In the genomic region with DNA sequence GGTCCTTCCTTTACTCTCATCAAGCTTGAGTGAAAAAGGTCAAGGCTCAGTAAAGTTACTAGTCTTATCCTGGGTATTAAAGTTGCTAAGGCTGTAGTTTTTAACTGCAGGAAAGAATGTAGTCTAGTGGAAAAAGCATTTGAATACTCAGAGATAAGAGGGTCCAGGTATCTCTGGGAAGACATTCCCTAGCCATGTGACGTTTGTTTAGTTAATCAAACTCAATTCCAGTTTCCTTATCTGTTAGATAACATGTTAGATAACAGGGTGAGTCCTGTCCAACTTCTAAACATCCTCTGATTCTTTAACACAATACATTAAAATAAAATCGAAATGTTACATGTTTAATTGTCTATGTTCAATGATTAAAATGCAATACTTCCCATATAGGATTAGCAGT, we compare ENCODE assay signal across 17 cellular contexts.
DNase-seq lines count a peak whose midpoint lies in the region; ATAC-seq, FAIRE-seq and TF ChIP-seq lines count a peak whose summit lies in the region.
"Had no signal": no experiment of that assay in that cellular context is flagged by ENCODE, and none has a peak within 500 bp of the region (broad histone marks: within the 10 kb centered on the region; RNA-seq: fewer than 3 reads in every experiment).

No MANE protein-coding gene starts in this region.

- peaks cover 49% of the 10 kb centered on the region for H3K4me1 ChIP-seq in A549
- H3K4me1 ChIP-seq in GM23338 (ENCODE audit: insufficient read depth) = no peaks in the 10 kb centered on the region
- peaks cover 12% of the 10 kb centered on the region for H3K4me1 ChIP-seq in hepatocyte (ENCODE audit: insufficient read depth)
- no peaks in the 10 kb centered on the region for H3K4me1 ChIP-seq in body of pancreas

- H3K4me3 Mint-ChIP-seq in GM23338 = no peak overlapping the region
- H3K4me3 Mint-ChIP-seq: CD4-positive, alpha-beta memory T cell; H9 had no signal

- H3K27ac Mint-ChIP-seq in GM23338 = no peak overlapping the region
- H3K27ac Mint-ChIP-seq: CD4-positive, alpha-beta memory T cell; H9 had no signal

- no peak for TF ChIP-seq RAD21 in A549 (conservative IDR thresholded peaks at IDR 0.05 in 1 of 2, IDR thresholded peaks at IDR 0.05 in 1 of 2)

- peak overlapping the region in 1 of 2 experiments; percentile 30; a peak in 1 of 6 replicates for H3K27ac ChIP-seq in A549
- H3K27ac ChIP-seq in GM23338 (ENCODE audit: low read depth) = no peak overlapping the region
- H3K27ac ChIP-seq in hepatocyte = peak overlapping the region; percentile 38
- H3K27ac ChIP-seq in body of pancreas = no peak overlapping the region
- H3K27ac ChIP-seq: GM23248 had no signal

- TF ChIP-seq CTCF in A549 (IDR thresholded peaks at IDR 0.05) (no peak), GM23338 (conservative IDR thresholded peaks at IDR 0.05; ENCODE audit: low read depth in 2 of 2) (no peak), hepatocyte (IDR thresholded peaks at IDR 0.05; ENCODE audit: poor library complexity) (no peak), body of pancreas (IDR thresholded peaks at IDR 0.05) (no peak)

- WGBS in A549 (ENCODE audit: missing lambda C conversion rate) = 11% methylated on average over 2 of the region's 2 CpGs
- 8% methylated on average over 2 of the region's 2 CpGs for WGBS in hepatocyte (ENCODE audit: low lambda C conversion rate, missing lambda C conversion rate)
- 6 to 8% methylated on average over 2 of the region's 2 CpGs for WGBS in body of pancreas, 2 donors

- no peak for TF ChIP-seq POLR2A in A549 (IDR thresholded peaks at IDR 0.05; ENCODE audit: low read length)
- TF ChIP-seq POLR2A in body of pancreas (IDR thresholded peaks at IDR 0.05) = no peak

- no peak overlapping the region for H3K4me3 ChIP-seq in A549
- no peak overlapping the region for H3K4me3 ChIP-seq in GM23338
- H3K4me3 ChIP-seq in hepatocyte = no peak overlapping the region
- no peak overlapping the region for H3K4me3 ChIP-seq in body of pancreas
- H3K4me3 ChIP-seq: GM23248 had no signal

- 0 out of 2 replicates have a peak, but pooled peaks cover 5% of the 10 kb centered on the region for H3K9me2 ChIP-seq in GM23338 (ENCODE audit: insufficient read depth)
- H3K9me2 ChIP-seq in hepatocyte (replicated peaks; ENCODE audit: insufficient read depth) = no peaks in the 10 kb centered on the region

- H3K4me2 ChIP-seq in A549 (peak overlapping the region; percentile 56), GM23338 (no peak overlapping the region), hepatocyte (peak overlapping the region; percentile 24)

- no peaks in the 10 kb centered on the region for H3K79me2 ChIP-seq in GM23338 (replicated peaks; ENCODE audit: insufficient read depth)
- H3K79me2 ChIP-seq in hepatocyte = no peaks in the 10 kb centered on the region

- no peaks in the 10 kb centered on the region for H3K9me3 Mint-ChIP-seq in GM23338
- H3K9me3 Mint-ChIP-seq: H9 had no signal

- ATAC-seq in A549 = peak in 1 of 2 experiments; percentile 30; a peak in 3 of 6 replicates
- ATAC-seq in GM23338 = no peak
- ATAC-seq in GM21526 (IDR thresholded peaks at IDR 0.05; ENCODE audit: low FRiP score, unreplicated experiment) = no peak
- ATAC-seq in body of pancreas = no peak
- no peak for ATAC-seq in HG03354 (IDR thresholded peaks at IDR 0.05; ENCODE audit: poor library complexity, severe bottlenecking, unreplicated experiment)
- ATAC-seq: HCT116 had no signal

- H3K36me3 Mint-ChIP-seq in GM23338 (ENCODE audit: low read depth) = no peaks in the 10 kb centered on the region
- H3K36me3 Mint-ChIP-seq: CD4-positive, alpha-beta memory T cell had no signal

- POLR2A ChIA-PET in A549 (lab: Yijun Ruan, JAX) = no interaction called here

- CTCF ChIA-PET in A549 (lab: Yijun Ruan, JAX) = no interaction called here

- no peaks in the 10 kb centered on the region for H3K27me3 Mint-ChIP-seq in GM23338 (ENCODE audit: insufficient read depth, low read depth, poor library complexity)
- H3K27me3 Mint-ChIP-seq: CD4-positive, alpha-beta memory T cell had no signal

- H3K9me3 ChIP-seq in A549 (no peaks in the 10 kb centered on the region), hepatocyte (ENCODE audit: low read depth) (no peaks in the 10 kb centered on the region), body of pancreas (no peaks in the 10 kb centered on the region)

- H2AFZ ChIP-seq in GM23338 (peak overlapping the region; percentile 7; the same call in 1 of the 2 replicates), hepatocyte (no peak overlapping the region)
- H2AFZ ChIP-seq: GM23248 had no signal

- H3F3A ChIP-seq in GM23338 (replicated peaks; ENCODE audit: low read depth) = no peaks in the 10 kb centered on the region

- 0 out of 3 replicates have a peak, but pooled peaks cover 3% of the 10 kb centered on the region for H3K4me1 Mint-ChIP-seq in GM23338
- H3K4me1 Mint-ChIP-seq: CD4-positive, alpha-beta memory T cell had no signal

- H3K27me3 ChIP-seq in GM23338 (ENCODE audit: insufficient read depth) (no peaks in the 10 kb centered on the region), hepatocyte (no peaks in the 10 kb centered on the region), body of pancreas (no peaks in the 10 kb centered on the region)

- intact Hi-C loops in body of pancreas (cut with DNase I) = no loop called here

- no peak for TF ChIP-seq EP300 in A549 (IDR thresholded peaks at IDR 0.05)

- H3K36me3 ChIP-seq in GM23338 (ENCODE audit: insufficient read depth) (no peaks in the 10 kb centered on the region), hepatocyte (replicated peaks; ENCODE audit: insufficient read depth, low read depth) (no peaks in the 10 kb centered on the region), body of pancreas (replicated peaks in 1 of 2; ENCODE audit: insufficient read depth in 1 of 2, low read depth in 2 of 2) (no peaks in the 10 kb centered on the region)

- peak; percentile 51 for FAIRE-seq in A549 (lab: Jason Lieb, UNC)
- FAIRE-seq: GM12892 had no signal

- DNase-seq in A549 (ENCODE audit: low read depth in 1 of 2, low spot score in 1 of 2) (no peak), GM23338 (ENCODE audit: low spot score) (no peak), hepatocyte (ENCODE audit: low spot score) (peak; percentile 19), mucosa of gallbladder (ENCODE audit: low spot score) (peak; percentile 24), body of pancreas (no peak)
- DNase-seq: 8988T; C1 segment of cervical spinal cord; CD4-positive, alpha-beta memory T cell; COR-L47; DMS153; DND-41; GM23248; H9 had no signal

- no peaks in the 10 kb centered on the region for H4K20me1 ChIP-seq in GM23338 (replicated peaks; ENCODE audit: insufficient read depth)
- H4K20me1 ChIP-seq in hepatocyte (ENCODE audit: insufficient read depth, poor library complexity, severe bottlenecking) = no peaks in the 10 kb centered on the region

TF ChIP-seq in A549, 52 proteins besides CTCF, POLR2A, EP300 and RAD21:
- TF ChIP-seq, protein P1, sequence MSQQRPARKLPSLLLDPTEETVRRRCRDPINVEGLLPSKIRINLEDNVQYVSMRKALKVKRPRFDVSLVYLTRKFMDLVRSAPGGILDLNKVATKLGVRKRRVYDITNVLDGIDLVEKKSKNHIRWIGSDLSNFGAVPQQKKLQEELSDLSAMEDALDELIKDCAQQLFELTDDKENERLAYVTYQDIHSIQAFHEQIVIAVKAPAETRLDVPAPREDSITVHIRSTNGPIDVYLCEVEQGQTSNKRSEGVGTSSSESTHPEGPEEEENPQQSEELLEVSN (IDR thresholded peaks at IDR 0.05; ENCODE audit: borderline replicate concordance, low read depth) = no peak
- peak; percentile 76 for TF ChIP-seq GATA3 (IDR thresholded peaks at IDR 0.05; ENCODE audit: borderline replicate concordance)

TF ChIP-seq in GM23338, 12 proteins besides CTCF, POLR2A, EP300 and RAD21 (continues in another document):
- TF ChIP-seq, protein P2, sequence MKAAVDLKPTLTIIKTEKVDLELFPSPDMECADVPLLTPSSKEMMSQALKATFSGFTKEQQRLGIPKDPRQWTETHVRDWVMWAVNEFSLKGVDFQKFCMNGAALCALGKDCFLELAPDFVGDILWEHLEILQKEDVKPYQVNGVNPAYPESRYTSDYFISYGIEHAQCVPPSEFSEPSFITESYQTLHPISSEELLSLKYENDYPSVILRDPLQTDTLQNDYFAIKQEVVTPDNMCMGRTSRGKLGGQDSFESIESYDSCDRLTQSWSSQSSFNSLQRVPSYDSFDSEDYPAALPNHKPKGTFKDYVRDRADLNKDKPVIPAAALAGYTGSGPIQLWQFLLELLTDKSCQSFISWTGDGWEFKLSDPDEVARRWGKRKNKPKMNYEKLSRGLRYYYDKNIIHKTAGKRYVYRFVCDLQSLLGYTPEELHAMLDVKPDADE (IDR thresholded peaks at IDR 0.05) = no peak
- no peak for TF ChIP-seq STAT1 (IDR thresholded peaks at IDR 0.05; ENCODE audit: unreplicated experiment)
- no peak for TF ChIP-seq POLR2AphosphoS5 (IDR thresholded peaks at IDR 0.05; ENCODE audit: low read depth)

Comparison
In these comparisons a context has a peak if more than half of its experiments do, and no peak if none do; other contexts are left out.
1. DNase-seq: peak in hepatocyte (single experiment) and mucosa of gallbladder (single experiment); none in A549 (0 of 2), GM23338 (single experiment) and body of pancreas (0 of 4).